ENCODE assay signal across 26 cellular contexts in the genomic region with DNA sequence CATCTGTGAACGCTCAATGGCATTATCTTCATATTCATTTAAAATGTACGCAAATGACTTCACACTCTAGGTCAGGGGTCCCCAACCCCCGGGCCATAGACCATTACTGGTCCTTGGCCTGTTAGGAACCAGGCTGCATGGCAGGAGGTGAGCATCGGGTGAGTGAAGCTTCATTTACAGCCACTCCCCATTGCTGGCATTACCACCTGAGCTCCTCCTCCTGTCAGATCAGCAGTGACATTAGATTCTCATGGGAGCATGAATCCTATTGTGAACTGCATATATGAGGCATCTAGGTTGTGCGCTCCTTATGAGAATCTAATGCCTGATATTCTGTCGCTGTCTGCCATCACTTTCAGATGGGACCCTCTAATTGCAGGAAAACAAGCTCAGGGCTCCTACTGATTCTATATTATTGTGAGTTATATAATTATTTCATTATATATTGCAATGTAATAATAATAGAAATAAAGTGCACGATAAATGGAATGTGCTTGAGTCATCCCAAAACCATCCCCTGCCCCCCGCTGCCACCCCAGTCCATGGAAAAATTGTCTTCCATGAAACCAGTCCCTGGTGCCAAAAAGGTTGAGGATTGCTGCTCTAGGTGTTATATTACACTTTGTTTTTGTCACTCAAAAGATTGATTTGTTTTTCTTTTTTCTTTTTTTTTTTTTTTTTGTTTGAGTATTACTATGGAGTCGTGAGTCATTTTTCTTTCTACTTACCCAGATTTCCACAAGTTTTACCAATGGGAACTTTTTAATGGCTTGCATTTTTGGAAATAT.
"Had no signal": no experiment of that assay in that cellular context is flagged by ENCODE, and none has a peak within 500 bp of the region (broad histone marks: within the 10 kb centered on the region; RNA-seq: fewer than 3 reads in every experiment).

No MANE protein-coding gene starts in this region.

- H3K4me3 ChIP-seq: ascending aorta, coronary artery, dorsolateral prefrontal cortex, gastroesophageal sphincter, hepatocyte, right atrium auricular region, spleen, tibial nerve had no signal

- H3K27ac ChIP-seq: ascending aorta, coronary artery, dorsolateral prefrontal cortex, gastroesophageal sphincter, hepatocyte, right atrium auricular region, tibial nerve had no signal

- H3K4me1 Mint-ChIP-seq: activated CD4-positive, alpha-beta T cell treated with anti-CD3 and anti-CD28 coated beads, Interleukin-2, amount 10 ng/mL, durations not matched to agents 7 days and 5 days; activated CD8-positive, alpha-beta memory T cell treated with anti-CD3 and anti-CD28 coated beads, Interleukin-2, amount 10 ng/mL, durations not matched to agents 7 days and 5 days; activated naive CD8-positive, alpha-beta T cell treated with anti-CD3 and anti-CD28 coated beads, Interleukin-2, amount 10 ng/mL, durations not matched to agents 7 days and 5 days had no signal

- H3K27me3 ChIP-seq: ascending aorta, gastroesophageal sphincter, hepatocyte, right atrium auricular region, spleen, tibial nerve had no signal

- H3K79me2 ChIP-seq: hepatocyte had no signal

- H3K4me3 Mint-ChIP-seq: activated CD4-positive, alpha-beta T cell treated with anti-CD3 and anti-CD28 coated beads, Interleukin-2, amount 10 ng/mL, durations not matched to agents 7 days and 5 days; activated CD8-positive, alpha-beta memory T cell treated with anti-CD3 and anti-CD28 coated beads, Interleukin-2, amount 10 ng/mL, durations not matched to agents 7 days and 5 days; activated CD8-positive, alpha-beta T cell treated with anti-CD3 and anti-CD28 coated beads, Interleukin-2, amount 10 ng/mL, durations not matched to agents 7 days and 5 days; activated naive CD8-positive, alpha-beta T cell treated with anti-CD3 and anti-CD28 coated beads, Interleukin-2, amount 10 ng/mL, durations not matched to agents 7 days and 5 days; brain; mesothelial cell of epicardium; naive thymus-derived CD4-positive, alpha-beta T cell had no signal

- H2AFZ ChIP-seq: hepatocyte had no signal

- H3K27ac Mint-ChIP-seq: activated CD4-positive, alpha-beta T cell treated with anti-CD3 and anti-CD28 coated beads, Interleukin-2, amount 10 ng/mL, durations not matched to agents 7 days and 5 days; activated CD8-positive, alpha-beta memory T cell treated with anti-CD3 and anti-CD28 coated beads, Interleukin-2, amount 10 ng/mL, durations not matched to agents 7 days and 5 days; activated CD8-positive, alpha-beta T cell treated with anti-CD3 and anti-CD28 coated beads, Interleukin-2, amount 10 ng/mL, durations not matched to agents 7 days and 5 days; activated naive CD8-positive, alpha-beta T cell treated with anti-CD3 and anti-CD28 coated beads, Interleukin-2, amount 10 ng/mL, durations not matched to agents 7 days and 5 days; brain; mesothelial cell of epicardium had no signal

- H3K4me1 ChIP-seq: ascending aorta, right atrium auricular region, spleen, tibial nerve had no signal

- H3K36me3 ChIP-seq: ascending aorta, right atrium auricular region, tibial nerve had no signal

- H3K36me3 Mint-ChIP-seq: brain, mesothelial cell of epicardium had no signal

- H3K4me2 ChIP-seq: hepatocyte had no signal

- H3K9me3 ChIP-seq: ascending aorta, gastroesophageal sphincter, right atrium auricular region, spleen, tibial nerve had no signal

- H3K9me3 Mint-ChIP-seq: activated CD4-positive, alpha-beta T cell treated with anti-CD3 and anti-CD28 coated beads, Interleukin-2, amount 10 ng/mL, durations not matched to agents 7 days and 5 days; activated naive CD8-positive, alpha-beta T cell treated with anti-CD3 and anti-CD28 coated beads, Interleukin-2, amount 10 ng/mL, durations not matched to agents 7 days and 5 days; brain; mesothelial cell of epicardium; naive thymus-derived CD4-positive, alpha-beta T cell had no signal

- DNase-seq: activated CD4-positive, alpha-beta T cell treated with anti-CD3 and anti-CD28 coated beads, Interleukin-2, amount 10 ng/mL, durations not matched to agents 7 days and 5 days; activated CD4-positive, CD25-positive, alpha-beta regulatory T cell treated with anti-CD3 and anti-CD28 coated beads, Interleukin-2, amount 50 U/mL, for 72 hours; activated CD8-positive, alpha-beta memory T cell treated with anti-CD3 and anti-CD28 coated beads, Interleukin-2, amount 10 ng/mL, durations not matched to agents 7 days and 5 days; activated CD8-positive, alpha-beta T cell treated with anti-CD3 and anti-CD28 coated beads, Interleukin-2, amount 10 ng/mL, durations not matched to agents 7 days and 5 days; activated effector memory CD4-positive, alpha-beta T cell treated with Interleukin-2 at 50 U/mL for 16 hours; activated naive CD4-positive, alpha-beta T cell treated with Interleukin-2 at 50 U/mL for 16 hours; activated naive CD8-positive, alpha-beta T cell treated with anti-CD3 and anti-CD28 coated beads, Interleukin-2, amount 10 ng/mL, durations not matched to agents 7 days and 5 days; activated T-cell treated with anti-CD3 and anti-CD28 coated beads, Interleukin-2, amount 50 U/mL, for 48 hours; dorsolateral prefrontal cortex; effector memory CD4-positive, alpha-beta T cell; left cardiac atrium; left ventricle myocardium superior; naive thymus-derived CD4-positive, alpha-beta T cell; occipital lobe; spleen; stimulated activated naive CD4-positive, alpha-beta T cell treated with Interleukin-2 at 50 U/mL for 16 hours; T-helper 1 cell; T-helper 9 cell had no signal

- H3K27me3 Mint-ChIP-seq: activated CD4-positive, alpha-beta T cell treated with anti-CD3 and anti-CD28 coated beads, Interleukin-2, amount 10 ng/mL, durations not matched to agents 7 days and 5 days; activated CD8-positive, alpha-beta memory T cell treated with anti-CD3 and anti-CD28 coated beads, Interleukin-2, amount 10 ng/mL, durations not matched to agents 7 days and 5 days; activated naive CD8-positive, alpha-beta T cell treated with anti-CD3 and anti-CD28 coated beads, Interleukin-2, amount 10 ng/mL, durations not matched to agents 7 days and 5 days; naive thymus-derived CD4-positive, alpha-beta T cell had no signal
